13 cellular contexts compared by ENCODE assay signal in genomic region chr9:93813221-93813620, GRCh38.
"Had no signal": no experiment of that assay in that cellular context is flagged by ENCODE, and none has a peak within 500 bp of the region (broad histone marks: within the 10 kb centered on the region; RNA-seq: fewer than 3 reads in every experiment).

No MANE protein-coding gene starts in this region.

- ATAC-seq: effector memory CD8-positive, alpha-beta T cell; esophagus mucosa; naive thymus-derived CD4-positive, alpha-beta T cell had no signal

- DNase-seq: activated CD4-positive, alpha-beta T cell treated with anti-CD3 and anti-CD28 coated beads, Interleukin-2, amount 50 U/mL, for 4 hours; activated naive CD4-positive, alpha-beta T cell treated with anti-CD3 and anti-CD28 coated beads, Interleukin-2, amount 10 ng/mL, durations not matched to agents 7 days and 5 days; amygdala; dorsolateral prefrontal cortex; effector memory CD8-positive, alpha-beta T cell; hippocampal formation; left ventricle myocardium inferior; naive thymus-derived CD4-positive, alpha-beta T cell; sigmoid colon; stimulated activated CD4-positive, alpha-beta T cell treated with anti-CD3 and anti-CD28 coated beads, Interleukin-15, amount 100 ng/mL, for 24 hours; transverse colon; uterus had no signal
